25 cellular contexts compared by ENCODE assay signal in the genomic region with DNA sequence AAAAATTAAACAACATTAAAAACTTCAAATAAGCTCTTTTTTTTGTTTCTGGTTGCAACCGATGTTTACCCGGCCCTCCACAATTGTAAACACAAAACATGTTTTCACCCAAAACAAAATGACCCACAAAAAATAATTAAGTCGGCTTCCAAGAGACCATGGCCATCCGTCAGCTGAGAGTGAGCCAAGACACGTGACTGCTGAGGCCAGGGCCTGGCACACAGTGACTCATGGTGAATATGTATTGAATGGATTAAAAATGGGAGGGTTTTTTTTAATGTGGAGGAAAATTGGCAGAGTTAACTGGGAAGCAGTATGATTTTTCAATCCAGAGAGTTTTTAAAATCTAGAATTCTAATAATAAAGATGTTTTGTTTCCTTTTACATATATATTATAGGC. TPM values are rescaled to one million over a fixed set of nuclear protein-coding genes. Genes with fewer than 3 reads are reported as not detected.
DNase-seq lines count a peak whose midpoint lies in the region; ATAC-seq, FAIRE-seq and TF ChIP-seq lines count a peak whose summit lies in the region.
"Had no signal": no experiment of that assay in that cellular context is flagged by ENCODE, and none has a peak within 500 bp of the region (broad histone marks: within the 10 kb centered on the region; RNA-seq: fewer than 3 reads in every experiment).

No MANE protein-coding gene starts in this region.

- ATAC-seq in HG02938 (IDR thresholded peaks at IDR 0.05; ENCODE audit: unreplicated experiment) (no peak), omental fat pad (ENCODE audit: low FRiP score) (no peak)
- ATAC-seq: activated T-helper 17 cell treated with anti-CD3 and anti-CD28 coated beads, Interleukin-2, amount 50 U/mL, for 72 hours; HCT116; left cardiac atrium; natural killer cell; stimulated activated memory B cell treated with anti-CD40 and anti-IgM and Interleukin-4, amounts not matched to agents 10 μg/mL and 1 μg/mL and 100 μg/mL, for 72 hours; T-cell had no signal

- H3K9me3 Mint-ChIP-seq in activated naive CD8-positive, alpha-beta T cell treated with anti-CD3 and anti-CD28 coated beads for 36 hours = no peaks in the 10 kb centered on the region
- H3K9me3 Mint-ChIP-seq: activated CD4-positive, alpha-beta T cell treated with anti-CD3 and anti-CD28 coated beads, Interleukin-2, amount 10 ng/mL, durations not matched to agents 24 days and 14 days; activated T-helper 17 cell treated with anti-CD3 and anti-CD28 coated beads, Interleukin-2, amount 50 U/mL, for 72 hours; natural killer cell; T-cell had no signal

- H3K4me1 ChIP-seq in BE2C = peaks cover 28% of the 10 kb centered on the region
- H3K4me1 ChIP-seq: parathyroid adenoma had no signal

- peaks cover 3% of the 10 kb centered on the region for H3K27me3 Mint-ChIP-seq in activated naive CD8-positive, alpha-beta T cell treated with anti-CD3 and anti-CD28 coated beads for 36 hours
- H3K27me3 Mint-ChIP-seq: activated naive CD8-positive, alpha-beta T cell; activated T-helper 17 cell treated with anti-CD3 and anti-CD28 coated beads, Interleukin-2, amount 50 U/mL, for 72 hours; CD8-positive, alpha-beta memory T cell; stimulated activated memory B cell treated with anti-CD40 and anti-IgM and Interleukin-4, amounts not matched to agents 10 μg/mL and 1 μg/mL and 100 μg/mL, for 72 hours had no signal

- in situ Hi-C loops in KBM-7 (cut with MboI; ENCODE audit: low pct_unique_long_range_greater_than_20kb, low sequenced_read_pairs) = loop anchor here (25.0 kb wide), 1 partner anchor 582 kb away; no protein-coding TSS in a partner anchor

- no peaks in the 10 kb centered on the region for H3K36me3 Mint-ChIP-seq in activated naive CD8-positive, alpha-beta T cell treated with anti-CD3 and anti-CD28 coated beads for 36 hours
- H3K36me3 Mint-ChIP-seq: activated naive CD8-positive, alpha-beta T cell; CD8-positive, alpha-beta memory T cell; natural killer cell; stimulated activated memory B cell treated with anti-CD40 and anti-IgM and Interleukin-4, amounts not matched to agents 10 μg/mL and 1 μg/mL and 100 μg/mL, for 72 hours; T-cell had no signal

- H3K9me3 ChIP-seq in BE2C (no peaks in the 10 kb centered on the region), MG63 (no peaks in the 10 kb centered on the region)
- H3K9me3 ChIP-seq: thoracic aorta had no signal

- H3K27ac Mint-ChIP-seq in activated naive CD8-positive, alpha-beta T cell treated with anti-CD3 and anti-CD28 coated beads for 36 hours = no peak overlapping the region
- H3K27ac Mint-ChIP-seq: activated CD4-positive, alpha-beta T cell treated with anti-CD3 and anti-CD28 coated beads, Interleukin-2, amount 10 ng/mL, durations not matched to agents 24 days and 14 days; activated naive CD8-positive, alpha-beta T cell; activated T-helper 17 cell treated with anti-CD3 and anti-CD28 coated beads, Interleukin-2, amount 50 U/mL, for 72 hours; CD8-positive, alpha-beta memory T cell; natural killer cell; stimulated activated memory B cell treated with anti-CD40 and anti-IgM and Interleukin-4, amounts not matched to agents 10 μg/mL and 1 μg/mL and 100 μg/mL, for 72 hours; T-cell had no signal

- no peak overlapping the region for H3K4me3 Mint-ChIP-seq in activated naive CD8-positive, alpha-beta T cell treated with anti-CD3 and anti-CD28 coated beads for 36 hours
- H3K4me3 Mint-ChIP-seq: activated CD4-positive, alpha-beta T cell treated with anti-CD3 and anti-CD28 coated beads, Interleukin-2, amount 10 ng/mL, durations not matched to agents 24 days and 14 days; activated naive CD8-positive, alpha-beta T cell; activated T-helper 17 cell treated with anti-CD3 and anti-CD28 coated beads, Interleukin-2, amount 50 U/mL, for 72 hours; CD8-positive, alpha-beta memory T cell; natural killer cell; stimulated activated memory B cell treated with anti-CD40 and anti-IgM and Interleukin-4, amounts not matched to agents 10 μg/mL and 1 μg/mL and 100 μg/mL, for 72 hours; T-cell had no signal

- no peak for FAIRE-seq in bronchial epithelial cell (lab: Jason Lieb, UNC)

- H3K4me3 ChIP-seq in BE2C (ENCODE audit: low read depth, low read length) (no peak overlapping the region), MG63 (no peak overlapping the region), bronchial epithelial cell (ENCODE audit: low read depth, low read length) (no peak overlapping the region)
- H3K4me3 ChIP-seq: dorsolateral prefrontal cortex, thoracic aorta had no signal

- no peaks in the 10 kb centered on the region for H3K36me3 ChIP-seq in BE2C
- no peaks in the 10 kb centered on the region for H3K36me3 ChIP-seq in MG63
- no peaks in the 10 kb centered on the region for H3K36me3 ChIP-seq in bronchial epithelial cell (ENCODE audit: control insufficient read depth, insufficient read depth, low read length)
- H3K36me3 ChIP-seq: thoracic aorta had no signal

- DNase-seq in BE2C = peak; percentile 42
- peak; percentile 90 for DNase-seq in MG63
- peak; percentile 70 for DNase-seq in bronchial epithelial cell (ENCODE audit: low read depth)
- DNase-seq in medulla oblongata (ENCODE audit: extremely low spot score) = peak; percentile 20
- DNase-seq in activated naive CD8-positive, alpha-beta T cell treated with anti-CD3 and anti-CD28 coated beads for 36 hours = no peak
- no peak for DNase-seq in KBM-7
- no peak for DNase-seq in omental fat pad (ENCODE audit: low spot score)
- DNase-seq: activated CD4-positive, alpha-beta T cell treated with anti-CD3 and anti-CD28 coated beads, Interleukin-2, amount 10 ng/mL, durations not matched to agents 24 days and 14 days; CD8-positive, alpha-beta memory T cell; left cardiac atrium; natural killer cell; NCI-H1436; NCI-H2171; NCI-H69; Right ventricle myocardium superior; stimulated activated CD4-positive, alpha-beta T cell treated with anti-CD3 and anti-CD28 coated beads, Interleukin-1b, Interleukin-23, amount 100 ng/mL, for 48 hours; T-cell had no signal

- TF ChIP-seq CTCF in BE2C (IDR thresholded peaks at IDR 0.05; ENCODE audit: low read depth, low read length) = no peak
- no peak for TF ChIP-seq CTCF in bronchial epithelial cell (IDR thresholded peaks at IDR 0.05; ENCODE audit: insufficient read depth, low read length, severe bottlenecking)
- TF ChIP-seq CTCF in omental fat pad (IDR thresholded peaks at IDR 0.05) = no peak

- H3K27me3 ChIP-seq in BE2C (no peaks in the 10 kb centered on the region), MG63 (no peaks in the 10 kb centered on the region), bronchial epithelial cell (ENCODE audit: control insufficient read depth, insufficient read depth, low read length) (no peaks in the 10 kb centered on the region)

- H3K4me1 Mint-ChIP-seq in activated naive CD8-positive, alpha-beta T cell treated with anti-CD3 and anti-CD28 coated beads for 36 hours = no peaks in the 10 kb centered on the region
- H3K4me1 Mint-ChIP-seq: activated CD4-positive, alpha-beta T cell treated with anti-CD3 and anti-CD28 coated beads, Interleukin-2, amount 10 ng/mL, durations not matched to agents 24 days and 14 days; activated T-helper 17 cell treated with anti-CD3 and anti-CD28 coated beads, Interleukin-2, amount 50 U/mL, for 72 hours; CD8-positive, alpha-beta memory T cell; natural killer cell; stimulated activated memory B cell treated with anti-CD40 and anti-IgM and Interleukin-4, amounts not matched to agents 10 μg/mL and 1 μg/mL and 100 μg/mL, for 72 hours; T-cell had no signal

RNA-seq across cellular contexts. Expression of gene CPNE8, which starts 13.8 kb away (rescaled TPM):
- polyA plus RNA-seq in BE2C (2012; ENCODE audit: insufficient read depth, insufficient read length, low read depth) = 15.7 TPM
- 16.6 and 30.1 TPM in 2 replicates for total RNA-seq in MG63 (2014; rRNA removed; shearing (Covaris generic); ENCODE audit: low replicate concordance)
- total RNA-seq in bronchial epithelial cell = 6.8 and 7.1 TPM in 2 replicates
- 1 to 10 TPM; 2.3 to 4.2 TPM for total RNA-seq in activated naive CD8-positive, alpha-beta T cell treated with anti-CD3 and anti-CD28 coated beads for 36 hours
- total RNA-seq in omental fat pad = 10 to 100 TPM; 16.3 to 42.8 (median 27.3) TPM

Comparison
In these comparisons a context has a peak if more than half of its experiments do, and no peak if none do; other contexts are left out.
1. DNase-seq: peak in BE2C (single experiment), MG63 (single experiment), bronchial epithelial cell (single experiment) and medulla oblongata (single experiment); none in activated naive CD8-positive, alpha-beta T cell treated with anti-CD3 and anti-CD28 coated beads for 36 hours (single experiment), KBM-7 (single experiment) and omental fat pad (single experiment).